ENCODE assay signal across 8 cellular contexts in genomic region chr19:40597329-40597838, GRCh38. TPM values are rescaled to one million over a fixed set of nuclear protein-coding genes. Genes with fewer than 3 reads are reported as not detected.
DNase-seq lines count a peak whose midpoint lies in the region; ATAC-seq and TF ChIP-seq lines count a peak whose summit lies in the region.

No MANE protein-coding gene starts in this region.

- H3K4me1 ChIP-seq in CD4-positive, alpha-beta memory T cell (ENCODE audit: insufficient read depth, low read length), result peaks cover 55% of the 10 kb centered on the region
- H3K4me1 ChIP-seq in KMS-11 (ENCODE audit: low read depth, poor library complexity, severe bottlenecking), result peaks cover 54% of the 10 kb centered on the region
- H3K4me1 ChIP-seq in ectodermal cell (ENCODE audit: control insufficient read depth, insufficient read depth, low read length), result peaks cover 36% of the 10 kb centered on the region

- H3K27me3 ChIP-seq in CD4-positive, alpha-beta memory T cell (ENCODE audit: insufficient read depth, low read length), result peaks cover 26% of the 10 kb centered on the region
- H3K27me3 ChIP-seq in KMS-11 (ENCODE audit: insufficient read depth, low read depth) (peaks cover 54% of the 10 kb centered on the region), ectodermal cell (ENCODE audit: control insufficient read depth, insufficient read depth, low read length, poor library complexity, severe bottlenecking) (peaks cover 54% of the 10 kb centered on the region)

- no peaks in the 10 kb centered on the region for H3K36me3 ChIP-seq in CD4-positive, alpha-beta memory T cell (ENCODE audit: insufficient read depth, low read length)
- no peaks in the 10 kb centered on the region for H3K36me3 ChIP-seq in KMS-11 (ENCODE audit: insufficient read depth)
- no peaks in the 10 kb centered on the region for H3K36me3 ChIP-seq in ectodermal cell (ENCODE audit: control insufficient read depth, insufficient read depth, low read length)

- no peaks in the 10 kb centered on the region for H4K20me1 ChIP-seq in KMS-11 (ENCODE audit: insufficient read depth)

- CTCF ChIA-PET in CD4-positive, alpha-beta memory T cell (lab: Charles Lee; ENCODE audit: partially characterized antibody), result interaction anchor here (0.6 to 6.8 kb wide), 5 partner anchors 27 to 293 kb away, joined by 3 to 57 read pairs (median 9); no protein-coding TSS in a partner anchor

- POLR2A ChIA-PET in CD4-positive, alpha-beta memory T cell (lab: Charles Lee; ENCODE audit: partially characterized antibody), result interaction anchor here (1.5 to 1.8 kb wide), 2 partner anchors 9 to 21 kb away, joined by 3 to 4 read pairs; no protein-coding TSS in a partner anchor

- TF ChIP-seq CTCF in KMS-11 (conservative IDR thresholded peaks at IDR 0.05; ENCODE audit: low read depth, low read length) (no peak), osteocyte (IDR thresholded peaks at IDR 0.05) (no peak)

- peaks cover 0 to 1% (median 0%) of the 10 kb centered on the region in 8 donors for H3K9me3 Mint-ChIP-seq in CD4-positive, alpha-beta memory T cell
- no peaks in the 10 kb centered on the region for H3K9me3 Mint-ChIP-seq in osteocyte (ENCODE audit: unreplicated experiment)

- H3K79me2 ChIP-seq in KMS-11 (ENCODE audit: insufficient read depth, low read depth), result no peaks in the 10 kb centered on the region

- intact Hi-C loops in CD4-positive, alpha-beta memory T cell (cut with micrococcal nuclease), result no loop called here

- no peak overlapping the region for H3K9ac ChIP-seq in KMS-11

- 13% methylated on average over 18 of the region's 18 CpGs for WGBS in ectodermal cell, 2 experiments

- no peak for ATAC-seq in HG02610 (IDR thresholded peaks at IDR 0.05; ENCODE audit: unreplicated experiment)

- peak overlapping the region in 3 of 7 donors; percentile 25 to 61 (median 46) for H3K27ac Mint-ChIP-seq in CD4-positive, alpha-beta memory T cell
- H3K27ac Mint-ChIP-seq in osteocyte (ENCODE audit: unreplicated experiment), result peak overlapping the region; percentile 54

- H3K4me1 Mint-ChIP-seq in CD4-positive, alpha-beta memory T cell, result peaks cover 29 to 53% (median 40%) of the 10 kb centered on the region in 4 donors
- peaks cover 39% of the 10 kb centered on the region for H3K4me1 Mint-ChIP-seq in osteocyte (ENCODE audit: unreplicated experiment)

- peak overlapping the region; percentile 83; the same call in 1 of the 2 replicates for H3K4me2 ChIP-seq in KMS-11

- peak overlapping the region in 5 of 8 donors; percentile 19 to 67 (median 58) for H3K4me3 Mint-ChIP-seq in CD4-positive, alpha-beta memory T cell
- peak overlapping the region; percentile 63 for H3K4me3 Mint-ChIP-seq in osteocyte (ENCODE audit: unreplicated experiment)

- no peak overlapping the region for H3K27ac ChIP-seq in CD4-positive, alpha-beta memory T cell (ENCODE audit: low read depth, low read length)
- H3K27ac ChIP-seq in KMS-11 (no peak overlapping the region), ectodermal cell (ENCODE audit: insufficient read depth, low read depth, low read length, poor library complexity, severe bottlenecking) (no peak overlapping the region)

- no peak for DNase-seq in CD4-positive, alpha-beta memory T cell
- DNase-seq in osteocyte (ENCODE audit: extremely low spot score, unreplicated experiment) (no peak), GF-D8 (lab: John Stamatoyannopoulos, UW) (no peak), NCI-H2029 (lab: John Stamatoyannopoulos, UW) (no peak), activated gamma-delta T cell (lab: John Stamatoyannopoulos, UW) (no peak)

- no peaks in the 10 kb centered on the region for H3K9me3 ChIP-seq in CD4-positive, alpha-beta memory T cell (ENCODE audit: control insufficient read depth in 1 of 2, low read length in 2 of 2)
- H3K9me3 ChIP-seq in ectodermal cell (ENCODE audit: control insufficient read depth, low read length), result no peaks in the 10 kb centered on the region

- no peak overlapping the region for H3K4me3 ChIP-seq in CD4-positive, alpha-beta memory T cell (ENCODE audit: low read length in 2 of 2)
- H3K4me3 ChIP-seq in KMS-11 (IDR thresholded peaks at IDR 0.05; ENCODE audit: insufficient read depth, low read depth, low read length) (no peak overlapping the region), ectodermal cell (ENCODE audit: insufficient read depth, low read depth, low read length) (peak overlapping the region; percentile 47)

- H2AFZ ChIP-seq in KMS-11 (ENCODE audit: low read depth), result no peak overlapping the region

- H3K36me3 Mint-ChIP-seq in CD4-positive, alpha-beta memory T cell, result no peaks in the 10 kb centered on the region
- H3K36me3 Mint-ChIP-seq in osteocyte (ENCODE audit: unreplicated experiment), result no peaks in the 10 kb centered on the region

- peaks cover 19 to 29% of the 10 kb centered on the region in 2 donors for H3K27me3 Mint-ChIP-seq in CD4-positive, alpha-beta memory T cell
- peaks cover 13% of the 10 kb centered on the region for H3K27me3 Mint-ChIP-seq in osteocyte (ENCODE audit: unreplicated experiment)

RNA-seq across cellular contexts. Expression of gene LTBP4, which starts 3.8 kb away (rescaled TPM):
- total RNA-seq in CD4-positive, alpha-beta memory T cell, result 100 to 1,000 TPM; 157 to 158 TPM
- polyA plus RNA-seq in CD4-positive, alpha-beta memory T cell, result 10 to 100 TPM; 26.0 to 49.4 TPM
- 149 TPM for polyA plus RNA-seq in ectodermal cell (2013, experiment 1 of 4)
- 154 TPM for polyA plus RNA-seq in ectodermal cell (2013, experiment 2 of 4)
- 117 TPM for polyA plus RNA-seq in ectodermal cell (2013, experiment 3 of 4)
- 145 TPM for polyA plus RNA-seq in ectodermal cell (2013, experiment 4 of 4)
- 85.9 and 93.6 TPM in 2 replicates for total RNA-seq in osteocyte

RNA-seq across cellular contexts. Expression of gene SHKBP1, which starts 20.7 kb away (rescaled TPM):
- 100 to 1,000 TPM; 167 to 170 TPM for total RNA-seq in CD4-positive, alpha-beta memory T cell
- 100 to 1,000 TPM; 137 to 155 TPM for polyA plus RNA-seq in CD4-positive, alpha-beta memory T cell
- polyA plus RNA-seq in ectodermal cell (2013, experiment 1 of 4), result 120 TPM
- polyA plus RNA-seq in ectodermal cell (2013, experiment 2 of 4), result 117 TPM
- polyA plus RNA-seq in ectodermal cell (2013, experiment 3 of 4), result 85.8 TPM
- polyA plus RNA-seq in ectodermal cell (2013, experiment 4 of 4), result 93.1 TPM
- total RNA-seq in osteocyte, result 53.3 and 53.8 TPM in 2 replicates
